ENCODE assay signal across 1 cellular context in genomic region chr22:19506212-19506611, GRCh38.
TF ChIP-seq lines count a peak whose summit lies in the region.

No MANE protein-coding gene starts in this region.

TF ChIP-seq in H1, 55 proteins besides CTCF, POLR2A, EP300 and RAD21:
- TF ChIP-seq CEBPB (IDR thresholded peaks at IDR 0.05; ENCODE audit: low read depth, low read length) (no peak), SIX5 (IDR thresholded peaks at IDR 0.05; ENCODE audit: low read depth, low read length) (no peak), JUND (IDR thresholded peaks at IDR 0.05; ENCODE audit: low read length) (no peak), TAF7 (optimal IDR thresholded peaks at IDR 0.05; ENCODE audit: borderline replicate concordance, low read depth, low read length) (no peak), SP2 (IDR thresholded peaks at IDR 0.05; ENCODE audit: low read length) (no peak), EGR1 (IDR thresholded peaks at IDR 0.05; ENCODE audit: borderline replicate concordance, low read depth, low read length) (no peak), CBX5 (IDR thresholded peaks at IDR 0.05; ENCODE audit: low read depth, low read length) (no peak), TBP (IDR thresholded peaks at IDR 0.05; ENCODE audit: low read depth, low read length) (no peak), TAF1 (IDR thresholded peaks at IDR 0.05; ENCODE audit: low read depth, low read length) (no peak), EZH2 (IDR thresholded peaks at IDR 0.05; ENCODE audit: low read depth, low read length, severe bottlenecking) (no peak), NANOG (IDR thresholded peaks at IDR 0.05; ENCODE audit: insufficient read depth, low read depth, low read length, poor library complexity, severe bottlenecking) (no peak)
